ENCODE assay signal across 19 cellular contexts in the genomic region with DNA sequence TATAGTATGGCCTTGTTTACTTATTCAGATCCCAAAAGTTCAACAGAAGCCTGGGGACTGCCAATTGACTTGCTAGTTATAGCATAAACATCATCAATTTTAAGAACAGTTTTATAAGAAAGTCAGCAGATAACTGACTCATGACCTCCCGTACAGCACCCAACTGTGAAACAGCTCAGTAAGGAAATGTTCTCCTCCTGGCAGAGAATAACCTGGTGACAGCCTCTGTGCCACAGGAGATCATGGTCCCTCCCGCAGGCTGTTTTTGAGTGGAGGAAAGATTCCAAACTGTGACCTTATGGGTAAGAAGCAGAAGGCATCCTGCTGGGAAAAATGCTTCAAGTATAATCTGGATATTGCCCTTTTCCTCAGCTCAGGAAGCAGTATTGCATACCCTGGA.
A peak's percentile ranks its signal among the peaks of the same experiment; 100 is the strongest.
DNase-seq lines count a peak whose midpoint lies in the region; ATAC-seq, FAIRE-seq and TF ChIP-seq lines count a peak whose summit lies in the region.
"Had no signal": no experiment of that assay in that cellular context is flagged by ENCODE, and none has a peak within 500 bp of the region (broad histone marks: within the 10 kb centered on the region; RNA-seq: fewer than 3 reads in every experiment).

No MANE protein-coding gene starts in this region.

- FAIRE-seq in GM12892 (lab: Jason Lieb, UNC) = no peak

- in situ Hi-C loops in brain microvascular endothelial cell (cut with HindIII; ENCODE audit: low pct_ligation_motif_present, low sequenced_read_pairs) = loop anchor here (25.0 kb wide), 1 partner anchor 517 kb away; no protein-coding TSS in a partner anchor

- peaks cover 75% of the 10 kb centered on the region for H3K4me1 Mint-ChIP-seq in osteocyte (ENCODE audit: unreplicated experiment)
- H3K4me1 Mint-ChIP-seq: activated naive CD8-positive, alpha-beta T cell treated with anti-CD3 and anti-CD28 coated beads, Interleukin-2, amount 50 U/mL, for 24 hours; immature natural killer cell had no signal

- no peak overlapping the region for H3K4me3 ChIP-seq in brain microvascular endothelial cell (ENCODE audit: low read depth, low read length)
- H3K4me3 ChIP-seq: esophagus squamous epithelium, heart right ventricle, lower lobe of right lung, Peyer's patch had no signal

- H3K36me3 Mint-ChIP-seq in osteocyte (ENCODE audit: unreplicated experiment) = peaks cover 2% of the 10 kb centered on the region

- no peak for ATAC-seq in GM21529 (IDR thresholded peaks at IDR 0.05; ENCODE audit: unreplicated experiment)
- ATAC-seq: activated naive CD8-positive, alpha-beta T cell treated with anti-CD3 and anti-CD28 coated beads, Interleukin-2, amount 50 U/mL, for 24 hours; lower lobe of right lung had no signal

- no peak for TF ChIP-seq POLR2A in GM12892 (IDR thresholded peaks at IDR 0.05; ENCODE audit: low read depth, low read length)

- no peaks in the 10 kb centered on the region for H3K36me3 ChIP-seq in brain microvascular endothelial cell (replicated peaks)
- H3K36me3 ChIP-seq: BE2C, esophagus squamous epithelium, heart right ventricle, lower lobe of right lung, Peyer's patch had no signal

- TF ChIP-seq CTCF in brain microvascular endothelial cell (IDR thresholded peaks at IDR 0.05; ENCODE audit: low read depth, low read length, missing control alignments) (no peak), osteocyte (IDR thresholded peaks at IDR 0.05) (no peak)

- H3K27me3 Mint-ChIP-seq in osteocyte (ENCODE audit: unreplicated experiment) = no peaks in the 10 kb centered on the region
- H3K27me3 Mint-ChIP-seq: activated naive CD8-positive, alpha-beta T cell treated with anti-CD3 and anti-CD28 coated beads, Interleukin-2, amount 50 U/mL, for 24 hours had no signal

- H3K27ac Mint-ChIP-seq in osteocyte (ENCODE audit: unreplicated experiment) = peak overlapping the region; percentile 66
- H3K27ac Mint-ChIP-seq: activated naive CD8-positive, alpha-beta T cell treated with anti-CD3 and anti-CD28 coated beads, Interleukin-2, amount 50 U/mL, for 24 hours; immature natural killer cell had no signal

- H3K27me3 ChIP-seq in brain microvascular endothelial cell (replicated peaks) = no peaks in the 10 kb centered on the region
- H3K27me3 ChIP-seq: BE2C, esophagus squamous epithelium, heart right ventricle, Peyer's patch had no signal

- peak; percentile 51 for DNase-seq in EL
- peak; percentile 46 for DNase-seq in LHCN-M2 (ENCODE audit: low read depth)
- DNase-seq in brain microvascular endothelial cell = peak; percentile 23
- DNase-seq in osteocyte (ENCODE audit: extremely low spot score, unreplicated experiment) = peak; percentile 76
- DNase-seq in midbrain (lab: John Stamatoyannopoulos, UW) = no peak
- DNase-seq in GM12892 (ENCODE audit: insufficient read length) = no peak
- DNase-seq: activated naive CD8-positive, alpha-beta T cell treated with anti-CD3 and anti-CD28 coated beads, Interleukin-2, amount 50 U/mL, for 24 hours; BE2C; Calu3; caudate nucleus; effector memory CD4-positive, alpha-beta T cell; esophagus squamous epithelium; heart right ventricle; immature natural killer cell; lower lobe of right lung; NCI-H2081; Peyer's patch; stimulated activated CD4-positive, alpha-beta T cell treated with anti-CD3 and anti-CD28 coated beads, Interleukin-2, amount 100 ng/mL, for 24 hours had no signal

- no peak overlapping the region for H3K4me3 Mint-ChIP-seq in osteocyte (ENCODE audit: unreplicated experiment)
- H3K4me3 Mint-ChIP-seq: activated naive CD8-positive, alpha-beta T cell treated with anti-CD3 and anti-CD28 coated beads, Interleukin-2, amount 50 U/mL, for 24 hours; immature natural killer cell had no signal

- peaks cover 3% of the 10 kb centered on the region for H3K9me3 Mint-ChIP-seq in osteocyte (ENCODE audit: unreplicated experiment)
- H3K9me3 Mint-ChIP-seq: activated naive CD8-positive, alpha-beta T cell treated with anti-CD3 and anti-CD28 coated beads, Interleukin-2, amount 50 U/mL, for 24 hours had no signal

- no peak overlapping the region for H3K27ac ChIP-seq in brain microvascular endothelial cell
- H3K27ac ChIP-seq: esophagus squamous epithelium, heart right ventricle, lower lobe of right lung, Peyer's patch had no signal

Comparison
In these comparisons a context has a peak if more than half of its experiments do, and no peak if none do; other contexts are left out.
1. DNase-seq: peak in EL (single experiment), LHCN-M2 (single experiment), brain microvascular endothelial cell (single experiment) and osteocyte (single experiment); none in midbrain (single experiment) and GM12892 (single experiment).